Comparison of ENCODE assay signal across 9 cellular contexts in genomic region chr13:31896427-31896826, GRCh38.
DNase-seq lines count a peak whose midpoint lies in the region; ATAC-seq and TF ChIP-seq lines count a peak whose summit lies in the region.
"Had no signal": no experiment of that assay in that cellular context is flagged by ENCODE, and none has a peak within 500 bp of the region (broad histone marks: within the 10 kb centered on the region; RNA-seq: fewer than 3 reads in every experiment).

No MANE protein-coding gene starts in this region.

- CTCF ChIA-PET in BJ (lab: Yijun Ruan, JAX), result interaction anchor here (0.7 to 2.1 kb wide), 4 partner anchors 9 to 685 kb away, joined by 3 to 12 read pairs (median 3); no protein-coding TSS in a partner anchor
- CTCF ChIA-PET in naive thymus-derived CD4-positive, alpha-beta T cell (lab: Charles Lee), result interaction anchor here (1.4 kb wide), 1 partner anchor 14 kb away, joined by 3 read pairs; no protein-coding TSS in a partner anchor

- no peak overlapping the region for H3K4me3 ChIP-seq in BJ (ENCODE audit: low read depth, low read length)
- H3K4me3 ChIP-seq in heart right ventricle, result no peak overlapping the region
- H3K4me3 ChIP-seq in naive thymus-derived CD4-positive, alpha-beta T cell (ENCODE audit: low read length), result no peak overlapping the region

- H3K27me3 ChIP-seq in BJ (ENCODE audit: control insufficient read depth, insufficient read depth, low read length), result no peaks in the 10 kb centered on the region
- no peaks in the 10 kb centered on the region for H3K27me3 ChIP-seq in heart right ventricle
- no peaks in the 10 kb centered on the region for H3K27me3 ChIP-seq in naive thymus-derived CD4-positive, alpha-beta T cell (ENCODE audit: control insufficient read depth in 2 of 2, insufficient read depth in 2 of 2, low read length in 2 of 2)

- H3K4me3 Mint-ChIP-seq in naive thymus-derived CD4-positive, alpha-beta T cell, result no peak overlapping the region

- intact Hi-C loops in heart right ventricle (cut with DNase I), result loop anchor here in 2 of 10 donors (5.0 to 10.0 kb wide), 2 partner anchors 49 to 52 kb away; no protein-coding TSS in a partner anchor
- intact Hi-C loops in naive thymus-derived CD4-positive, alpha-beta T cell (cut with micrococcal nuclease), result no loop called here

- H3K4me1 Mint-ChIP-seq in naive thymus-derived CD4-positive, alpha-beta T cell, result peaks cover 0 to 18% (median 0%) of the 10 kb centered on the region in 7 donors

- POLR2A ChIA-PET in BJ (lab: Charles Lee), result interaction anchor here (0.5 to 0.9 kb wide), 2 partner anchors 9 to 114 kb away, joined by 3 to 5 read pairs; no protein-coding TSS in a partner anchor
- POLR2A ChIA-PET in naive thymus-derived CD4-positive, alpha-beta T cell (lab: Charles Lee), result no interaction called here

- ATAC-seq in GM21390 (IDR thresholded peaks at IDR 0.05; ENCODE audit: unreplicated experiment) (peak; percentile 39), heart right ventricle (peak; percentile 16 to 91 (median 78)), HG02763 (IDR thresholded peaks at IDR 0.05; ENCODE audit: unreplicated experiment) (no peak)
- no peak for ATAC-seq in naive thymus-derived CD4-positive, alpha-beta T cell

- H3K9me3 Mint-ChIP-seq in naive thymus-derived CD4-positive, alpha-beta T cell, result no peaks in the 10 kb centered on the region

- H3K36me3 Mint-ChIP-seq in naive thymus-derived CD4-positive, alpha-beta T cell, result peaks cover 0 to 9% (median 0%) of the 10 kb centered on the region in 5 donors

- H3K27me3 Mint-ChIP-seq in naive thymus-derived CD4-positive, alpha-beta T cell, result peaks cover 0 to 34% (median 10%) of the 10 kb centered on the region in 5 donors
- H3K27me3 Mint-ChIP-seq: progenitor cell of endocrine pancreas had no signal

- TF ChIP-seq CTCF in BJ (IDR thresholded peaks at IDR 0.05; ENCODE audit: insufficient read depth, low read depth, low read length) (no peak), heart right ventricle (IDR thresholded peaks at IDR 0.05) (no peak)

- 3 to 7% methylated on average over 2 of the region's 2 CpGs for WGBS in heart right ventricle, 2 donors

- H3K4me1 ChIP-seq in heart right ventricle, result peaks cover 23 to 83% (median 66%) of the 10 kb centered on the region in 9 donors
- no peaks in the 10 kb centered on the region for H3K4me1 ChIP-seq in naive thymus-derived CD4-positive, alpha-beta T cell (ENCODE audit: control insufficient read depth in 2 of 2, insufficient read depth in 2 of 2, low read length in 2 of 2)

- DNase-seq in BJ (ENCODE audit: low read depth) (peak; percentile 84), NCI-H128 (lab: John Stamatoyannopoulos, UW; ENCODE audit: unreplicated experiment) (peak; percentile 5), heart right ventricle (peak; percentile 19 to 41), NCI-H1105 (lab: John Stamatoyannopoulos, UW) (no peak)
- DNase-seq in naive thymus-derived CD4-positive, alpha-beta T cell, result no peak
- no peak for DNase-seq in activated CD4-positive, alpha-beta T cell treated with anti-CD3 and anti-CD28 coated beads, Interleukin-2, amount 50 U/mL, for 48 hours

- H3K27ac Mint-ChIP-seq in naive thymus-derived CD4-positive, alpha-beta T cell, result no peak overlapping the region
- H3K27ac Mint-ChIP-seq: progenitor cell of endocrine pancreas had no signal

- H3K9me3 ChIP-seq in heart right ventricle, result peaks cover 0 to 6% (median 0%) of the 10 kb centered on the region in 11 donors
- H3K9me3 ChIP-seq in naive thymus-derived CD4-positive, alpha-beta T cell (ENCODE audit: control insufficient read depth in 2 of 3, low read length in 3 of 3), result no peaks in the 10 kb centered on the region

- H3K27ac ChIP-seq in heart right ventricle, result peak overlapping the region; percentile 45 to 91 (median 72)
- no peak overlapping the region for H3K27ac ChIP-seq in naive thymus-derived CD4-positive, alpha-beta T cell (ENCODE audit: low read depth, low read length)

- H3K36me3 ChIP-seq in BJ (ENCODE audit: control insufficient read depth, insufficient read depth, low read length) (no peaks in the 10 kb centered on the region), heart right ventricle (no peaks in the 10 kb centered on the region)
- H3K36me3 ChIP-seq in naive thymus-derived CD4-positive, alpha-beta T cell (ENCODE audit: control insufficient read depth in 2 of 3, insufficient read depth in 3 of 3, low read length in 3 of 3), result no peaks in the 10 kb centered on the region

Comparison
In these comparisons a context has a peak if more than half of its experiments do, and no peak if none do; other contexts are left out.
1. DNase-seq: peak in BJ (single experiment), NCI-H128 (single experiment) and heart right ventricle (2 of 2); none in naive thymus-derived CD4-positive, alpha-beta T cell (0 of 9), activated CD4-positive, alpha-beta T cell treated with anti-CD3 and anti-CD28 coated beads, Interleukin-2, amount 50 U/mL, for 48 hours (0 of 2) and NCI-H1105 (single experiment).
2. ATAC-seq: peak in GM21390 (single experiment) and heart right ventricle (8 of 8); none in HG02763 (single experiment) and naive thymus-derived CD4-positive, alpha-beta T cell (single experiment).